19 cellular contexts compared by ENCODE assay signal in the genomic region with DNA sequence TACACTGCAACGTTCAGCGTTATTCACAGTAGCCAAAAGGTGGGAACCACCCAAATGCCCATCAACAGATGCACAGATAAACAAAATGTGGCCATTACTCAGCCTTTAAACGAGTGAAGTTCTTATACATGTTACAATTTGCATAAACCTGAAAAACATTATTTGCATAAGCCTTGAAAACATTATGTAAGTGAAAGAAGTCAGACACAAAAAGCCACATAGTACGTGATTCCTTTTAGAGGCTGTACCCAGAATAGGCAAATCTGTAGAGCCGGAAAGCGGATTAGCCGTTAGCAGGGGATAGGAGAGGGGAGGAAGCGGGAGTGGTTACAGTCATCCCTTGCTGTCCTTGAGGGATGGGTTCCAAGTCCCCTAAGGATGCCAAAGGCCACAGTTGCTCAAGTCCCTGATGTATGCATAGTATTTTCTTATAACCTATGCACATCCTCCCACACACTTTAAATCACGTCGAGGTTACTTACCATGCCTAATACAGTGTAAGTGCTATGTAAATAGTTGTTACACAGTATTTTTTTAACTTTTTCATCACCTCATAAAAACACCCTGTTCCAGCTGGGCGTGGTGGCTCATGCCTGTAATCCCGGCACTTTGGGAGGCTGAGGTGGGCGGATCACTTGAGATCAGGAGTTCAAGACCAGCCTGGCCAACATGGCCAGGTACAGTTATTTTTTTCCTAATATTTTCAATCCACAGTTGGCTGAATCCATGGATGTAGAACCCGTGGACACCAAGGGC. TPM values are rescaled to one million over a fixed set of nuclear protein-coding genes. Genes with fewer than 3 reads are reported as not detected.
"Had no signal": no experiment of that assay in that cellular context is flagged by ENCODE, and none has a peak within 500 bp of the region (broad histone marks: within the 10 kb centered on the region; RNA-seq: fewer than 3 reads in every experiment).

No MANE protein-coding gene starts in this region.

- H3K4me3 Mint-ChIP-seq: activated CD4-positive, alpha-beta memory T cell treated with anti-CD3 and anti-CD28 coated beads, Interleukin-2, amount 10 ng/mL, durations not matched to agents 7 days and 5 days; brain; naive thymus-derived CD4-positive, alpha-beta T cell; neural crest cell had no signal

- H3K9me3 ChIP-seq: lower lobe of right lung, sigmoid colon, upper lobe of left lung had no signal

- H3K27ac Mint-ChIP-seq: activated CD4-positive, alpha-beta memory T cell treated with anti-CD3 and anti-CD28 coated beads, Interleukin-2, amount 10 ng/mL, durations not matched to agents 7 days and 5 days; naive thymus-derived CD4-positive, alpha-beta T cell had no signal

- ATAC-seq: left colon; lower lobe of right lung; naive thymus-derived CD4-positive, alpha-beta T cell had no signal

- FAIRE-seq: keratinocyte had no signal

- H3K27ac ChIP-seq: epithelial cell of prostate, lower lobe of right lung, sigmoid colon, upper lobe of left lung had no signal

- H3K4me1 ChIP-seq: lower lobe of right lung, sigmoid colon, upper lobe of left lung had no signal

- H3K9me3 Mint-ChIP-seq: activated CD4-positive, alpha-beta memory T cell treated with anti-CD3 and anti-CD28 coated beads, Interleukin-2, amount 10 ng/mL, durations not matched to agents 7 days and 5 days; neural crest cell had no signal

- H3K4me3 ChIP-seq: lower lobe of right lung, sigmoid colon, smooth muscle cell, upper lobe of left lung had no signal

- H3K4me1 Mint-ChIP-seq: activated CD4-positive, alpha-beta memory T cell treated with anti-CD3 and anti-CD28 coated beads, Interleukin-2, amount 10 ng/mL, durations not matched to agents 7 days and 5 days; naive thymus-derived CD4-positive, alpha-beta T cell; neural crest cell had no signal

- DNase-seq: activated CD4-positive, alpha-beta memory T cell treated with anti-CD3 and anti-CD28 coated beads, Interleukin-2, amount 10 ng/mL, durations not matched to agents 7 days and 5 days; activated CD4-positive, alpha-beta T cell treated with anti-CD3 and anti-CD28 coated beads for 48 hours; activated effector memory CD4-positive, alpha-beta T cell treated with anti-CD3 and anti-CD28 coated beads, Interleukin-2, amount 50 U/mL, for 16 hours; activated naive CD4-positive, alpha-beta T cell treated with anti-CD3 and anti-CD28 coated beads, Interleukin-2, amount 50 U/mL, for 16 hours; aorta; left colon; lower lobe of right lung; naive thymus-derived CD4-positive, alpha-beta T cell; occipital lobe; sigmoid colon; stimulated activated CD4-positive, alpha-beta T cell treated with anti-CD3 and anti-CD28 coated beads, Interleukin-4, amount 100 ng/mL, for 1 hour; stimulated activated naive CD4-positive, alpha-beta T cell treated with Interleukin-2 at 50 U/mL for 16 hours; T-helper 9 cell; upper lobe of left lung had no signal

- H3K36me3 ChIP-seq: lower lobe of right lung, sigmoid colon, upper lobe of left lung had no signal

- H3K27me3 Mint-ChIP-seq: naive thymus-derived CD4-positive, alpha-beta T cell had no signal

- H3K27me3 ChIP-seq: sigmoid colon, upper lobe of left lung had no signal

- H3K36me3 Mint-ChIP-seq: brain had no signal

RNA-seq across cellular contexts. Expression of a gene that starts 47.4 kb away (rescaled TPM):
- total RNA-seq: left colon had no signal
- polyA plus RNA-seq: aorta had no signal
